In genomic region chr2:74833418-74834233, GRCh38 we compare ENCODE assay signal across 1 cellular context.
TF ChIP-seq lines count a peak whose summit lies in the region.

HK2 (plus strand) TSS chr2:74834127; CDS start chr2:74834581, 454 bp downstream.

TF ChIP-seq in HepG2, 621 proteins besides CTCF, POLR2A, EP300 and RAD21 (continued from another document and continues in another):
- TF ChIP-seq ZNF768 (CRISPR knock-in tag; IDR thresholded peaks at IDR 0.05) (no peak; the same call in 1 of the 2 replicates), KDM4B (CRISPR knock-in tag; IDR thresholded peaks at IDR 0.05) (no peak), BCL3 (CRISPR knock-in tag; IDR thresholded peaks at IDR 0.05) (no peak), NR2F6 (IDR thresholded peaks at IDR 0.05) (no peak), NR2F6 (CRISPR knock-in tag; IDR thresholded peaks at IDR 0.05) (no peak; the same call in 1 of the 2 replicates), ZMAT3 (CRISPR knock-in tag; conservative IDR thresholded peaks at IDR 0.05) (no peak; the same call in none of the 2 replicates), MED8 (CRISPR knock-in tag; IDR thresholded peaks at IDR 0.05; ENCODE audit: insufficient replicate concordance) (no peak), SSRP1 (CRISPR knock-in tag; IDR thresholded peaks at IDR 0.05) (no peak), RAD51 (IDR thresholded peaks at IDR 0.05; ENCODE audit: borderline replicate concordance) (no peak), POLR2AphosphoS5 (IDR thresholded peaks at IDR 0.05; ENCODE audit: low read depth, low read length) (peak; percentile 62; the same call in 1 of the 2 replicates), ZKSCAN8 (CRISPR knock-in tag; IDR thresholded peaks at IDR 0.05; ENCODE audit: borderline replicate concordance) (no peak), ZNF234 (CRISPR knock-in tag; conservative IDR thresholded peaks at IDR 0.05) (no peak), ZNF451 (CRISPR knock-in tag; IDR thresholded peaks at IDR 0.05) (no peak; the same call in none of the 2 replicates), ARID2 (CRISPR knock-in tag; IDR thresholded peaks at IDR 0.05; ENCODE audit: borderline replicate concordance) (no peak), NR3C1 (CRISPR knock-in tag; IDR thresholded peaks at IDR 0.05) (no peak), ZNF891 (CRISPR knock-in tag; IDR thresholded peaks at IDR 0.05) (peak; percentile 12; the same call in 1 of the 2 replicates), ZNF766 (CRISPR knock-in tag; IDR thresholded peaks at IDR 0.05; ENCODE audit: borderline replicate concordance) (peak; percentile 77; the same call in 1 of the 2 replicates), ETV6 (CRISPR knock-in tag; conservative IDR thresholded peaks at IDR 0.05) (no peak), ZNF678 (CRISPR knock-in tag; IDR thresholded peaks at IDR 0.05) (peak; percentile 52; the same call in 1 of the 2 replicates), SNRNP70 (IDR thresholded peaks at IDR 0.05; ENCODE audit: low read depth, low read length) (no peak), ZNF136 (CRISPR knock-in tag; IDR thresholded peaks at IDR 0.05; ENCODE audit: low read depth) (no peak), ZNF720 (CRISPR knock-in tag; IDR thresholded peaks at IDR 0.05) (no peak), ZNF20 (CRISPR knock-in tag; IDR thresholded peaks at IDR 0.05) (no peak), ZNF431 (CRISPR knock-in tag; IDR thresholded peaks at IDR 0.05; ENCODE audit: borderline replicate concordance, low read depth) (peak; percentile 41; the same call in 1 of the 2 replicates), ZFYVE20 (CRISPR knock-in tag; IDR thresholded peaks at IDR 0.05; ENCODE audit: borderline replicate concordance, low read depth) (no peak; the same call in 1 of the 2 replicates), GATA4 (IDR thresholded peaks at IDR 0.05; ENCODE audit: borderline replicate concordance, low read depth) (peak; percentile 44; the same call in 1 of the 2 replicates), MXD4 (CRISPR knock-in tag; IDR thresholded peaks at IDR 0.05) (peak; percentile 94), ZNF34 (CRISPR knock-in tag; IDR thresholded peaks at IDR 0.05; ENCODE audit: borderline replicate concordance) (no peak), ZNF7 (CRISPR knock-in tag; IDR thresholded peaks at IDR 0.05) (peak; percentile 51; the same call in 1 of the 2 replicates), RBAK (CRISPR knock-in tag; IDR thresholded peaks at IDR 0.05) (no peak), JARID2 (CRISPR knock-in tag; IDR thresholded peaks at IDR 0.05; ENCODE audit: insufficient replicate concordance) (no peak), ZNF264 (CRISPR knock-in tag; IDR thresholded peaks at IDR 0.05) (no peak), ZNF12 (CRISPR knock-in tag; IDR thresholded peaks at IDR 0.05) (no peak), ZNF143 (CRISPR knock-in tag; IDR thresholded peaks at IDR 0.05) (no peak), CAMTA2 (CRISPR knock-in tag; IDR thresholded peaks at IDR 0.05; ENCODE audit: borderline replicate concordance) (0 out of 2 replicates have a peak, but pooled peaks have one; percentile 60), ZNF550 (CRISPR knock-in tag; IDR thresholded peaks at IDR 0.05; ENCODE audit: borderline replicate concordance) (no peak), NFYB (CRISPR knock-in tag; IDR thresholded peaks at IDR 0.05) (peak; percentile 89), HHEX (CRISPR knock-in tag; IDR thresholded peaks at IDR 0.05) (no peak), ZNF124 (CRISPR knock-in tag; IDR thresholded peaks at IDR 0.05) (no peak), ZFP1 (CRISPR knock-in tag; IDR thresholded peaks at IDR 0.05) (no peak), MATR3 (CRISPR knock-in tag; IDR thresholded peaks at IDR 0.05) (no peak), ZNF562 (CRISPR knock-in tag; IDR thresholded peaks at IDR 0.05; ENCODE audit: borderline replicate concordance) (no peak), ZNF33A (CRISPR knock-in tag; IDR thresholded peaks at IDR 0.05; ENCODE audit: borderline replicate concordance) (no peak), ZNF761 (CRISPR knock-in tag; conservative IDR thresholded peaks at IDR 0.05) (no peak; the same call in 1 of the 2 replicates), NFRKB (IDR thresholded peaks at IDR 0.05) (no peak), LCORL (IDR thresholded peaks at IDR 0.05) (no peak), LCORL (CRISPR knock-in tag; IDR thresholded peaks at IDR 0.05) (no peak), ZSCAN29 (CRISPR knock-in tag; conservative IDR thresholded peaks at IDR 0.05) (peak; percentile 52; the same call in 1 of the 2 replicates), SCMH1 (CRISPR knock-in tag; IDR thresholded peaks at IDR 0.05; ENCODE audit: borderline replicate concordance) (no peak), MIXL1 (CRISPR knock-in tag; IDR thresholded peaks at IDR 0.05) (peak; percentile 50; the same call in 1 of the 2 replicates), IRF2 (CRISPR knock-in tag; IDR thresholded peaks at IDR 0.05) (peak; percentile 66; the same call in 1 of the 2 replicates), TMF1 (CRISPR knock-in tag; IDR thresholded peaks at IDR 0.05; ENCODE audit: low read depth) (0 out of 2 replicates have a peak, but pooled peaks have one; percentile 7), MAF1 (CRISPR knock-in tag; IDR thresholded peaks at IDR 0.05; ENCODE audit: borderline replicate concordance) (no peak), ARID3A (IDR thresholded peaks at IDR 0.05; ENCODE audit: low read depth, low read length) (no peak)
- TF ChIP-seq, protein P1, sequence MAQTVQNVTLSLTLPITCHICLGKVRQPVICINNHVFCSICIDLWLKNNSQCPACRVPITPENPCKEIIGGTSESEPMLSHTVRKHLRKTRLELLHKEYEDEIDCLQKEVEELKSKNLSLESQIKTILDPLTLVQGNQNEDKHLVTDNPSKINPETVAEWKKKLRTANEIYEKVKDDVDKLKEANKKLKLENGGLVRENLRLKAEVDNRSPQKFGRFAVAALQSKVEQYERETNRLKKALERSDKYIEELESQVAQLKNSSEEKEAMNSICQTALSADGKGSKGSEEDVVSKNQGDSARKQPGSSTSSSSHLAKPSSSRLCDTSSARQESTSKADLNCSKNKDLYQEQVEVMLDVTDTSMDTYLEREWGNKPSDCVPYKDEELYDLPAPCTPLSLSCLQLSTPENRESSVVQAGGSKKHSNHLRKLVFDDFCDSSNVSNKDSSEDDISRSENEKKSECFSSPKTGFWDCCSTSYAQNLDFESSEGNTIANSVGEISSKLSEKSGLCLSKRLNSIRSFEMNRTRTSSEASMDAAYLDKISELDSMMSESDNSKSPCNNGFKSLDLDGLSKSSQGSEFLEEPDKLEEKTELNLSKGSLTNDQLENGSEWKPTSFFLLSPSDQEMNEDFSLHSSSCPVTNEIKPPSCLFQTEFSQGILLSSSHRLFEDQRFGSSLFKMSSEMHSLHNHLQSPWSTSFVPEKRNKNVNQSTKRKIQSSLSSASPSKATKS (CRISPR knock-in tag; IDR thresholded peaks at IDR 0.05): no peak
- TF ChIP-seq, protein P2, sequence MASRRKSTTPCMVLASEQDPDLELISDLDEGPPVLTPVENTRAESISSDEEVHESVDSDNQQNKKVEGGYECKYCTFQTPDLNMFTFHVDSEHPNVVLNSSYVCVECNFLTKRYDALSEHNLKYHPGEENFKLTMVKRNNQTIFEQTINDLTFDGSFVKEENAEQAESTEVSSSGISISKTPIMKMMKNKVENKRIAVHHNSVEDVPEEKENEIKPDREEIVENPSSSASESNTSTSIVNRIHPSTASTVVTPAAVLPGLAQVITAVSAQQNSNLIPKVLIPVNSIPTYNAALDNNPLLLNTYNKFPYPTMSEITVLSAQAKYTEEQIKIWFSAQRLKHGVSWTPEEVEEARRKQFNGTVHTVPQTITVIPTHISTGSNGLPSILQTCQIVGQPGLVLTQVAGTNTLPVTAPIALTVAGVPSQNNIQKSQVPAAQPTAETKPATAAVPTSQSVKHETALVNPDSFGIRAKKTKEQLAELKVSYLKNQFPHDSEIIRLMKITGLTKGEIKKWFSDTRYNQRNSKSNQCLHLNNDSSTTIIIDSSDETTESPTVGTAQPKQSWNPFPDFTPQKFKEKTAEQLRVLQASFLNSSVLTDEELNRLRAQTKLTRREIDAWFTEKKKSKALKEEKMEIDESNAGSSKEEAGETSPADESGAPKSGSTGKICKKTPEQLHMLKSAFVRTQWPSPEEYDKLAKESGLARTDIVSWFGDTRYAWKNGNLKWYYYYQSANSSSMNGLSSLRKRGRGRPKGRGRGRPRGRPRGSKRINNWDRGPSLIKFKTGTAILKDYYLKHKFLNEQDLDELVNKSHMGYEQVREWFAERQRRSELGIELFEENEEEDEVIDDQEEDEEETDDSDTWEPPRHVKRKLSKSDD (CRISPR knock-in tag; IDR thresholded peaks at IDR 0.05; ENCODE audit: low read depth): no peak
- TF ChIP-seq, protein P3, sequence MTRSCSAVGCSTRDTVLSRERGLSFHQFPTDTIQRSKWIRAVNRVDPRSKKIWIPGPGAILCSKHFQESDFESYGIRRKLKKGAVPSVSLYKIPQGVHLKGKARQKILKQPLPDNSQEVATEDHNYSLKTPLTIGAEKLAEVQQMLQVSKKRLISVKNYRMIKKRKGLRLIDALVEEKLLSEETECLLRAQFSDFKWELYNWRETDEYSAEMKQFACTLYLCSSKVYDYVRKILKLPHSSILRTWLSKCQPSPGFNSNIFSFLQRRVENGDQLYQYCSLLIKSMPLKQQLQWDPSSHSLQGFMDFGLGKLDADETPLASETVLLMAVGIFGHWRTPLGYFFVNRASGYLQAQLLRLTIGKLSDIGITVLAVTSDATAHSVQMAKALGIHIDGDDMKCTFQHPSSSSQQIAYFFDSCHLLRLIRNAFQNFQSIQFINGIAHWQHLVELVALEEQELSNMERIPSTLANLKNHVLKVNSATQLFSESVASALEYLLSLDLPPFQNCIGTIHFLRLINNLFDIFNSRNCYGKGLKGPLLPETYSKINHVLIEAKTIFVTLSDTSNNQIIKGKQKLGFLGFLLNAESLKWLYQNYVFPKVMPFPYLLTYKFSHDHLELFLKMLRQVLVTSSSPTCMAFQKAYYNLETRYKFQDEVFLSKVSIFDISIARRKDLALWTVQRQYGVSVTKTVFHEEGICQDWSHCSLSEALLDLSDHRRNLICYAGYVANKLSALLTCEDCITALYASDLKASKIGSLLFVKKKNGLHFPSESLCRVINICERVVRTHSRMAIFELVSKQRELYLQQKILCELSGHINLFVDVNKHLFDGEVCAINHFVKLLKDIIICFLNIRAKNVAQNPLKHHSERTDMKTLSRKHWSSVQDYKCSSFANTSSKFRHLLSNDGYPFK (CRISPR knock-in tag; IDR thresholded peaks at IDR 0.05; ENCODE audit: borderline replicate concordance): no peak
- TF ChIP-seq, protein P4, sequence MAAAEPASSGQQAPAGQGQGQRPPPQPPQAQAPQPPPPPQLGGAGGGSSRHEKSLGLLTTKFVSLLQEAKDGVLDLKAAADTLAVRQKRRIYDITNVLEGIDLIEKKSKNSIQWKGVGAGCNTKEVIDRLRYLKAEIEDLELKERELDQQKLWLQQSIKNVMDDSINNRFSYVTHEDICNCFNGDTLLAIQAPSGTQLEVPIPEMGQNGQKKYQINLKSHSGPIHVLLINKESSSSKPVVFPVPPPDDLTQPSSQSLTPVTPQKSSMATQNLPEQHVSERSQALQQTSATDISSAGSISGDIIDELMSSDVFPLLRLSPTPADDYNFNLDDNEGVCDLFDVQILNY (CRISPR knock-in tag; conservative IDR thresholded peaks at IDR 0.05): no peak
- TF ChIP-seq, protein P5, sequence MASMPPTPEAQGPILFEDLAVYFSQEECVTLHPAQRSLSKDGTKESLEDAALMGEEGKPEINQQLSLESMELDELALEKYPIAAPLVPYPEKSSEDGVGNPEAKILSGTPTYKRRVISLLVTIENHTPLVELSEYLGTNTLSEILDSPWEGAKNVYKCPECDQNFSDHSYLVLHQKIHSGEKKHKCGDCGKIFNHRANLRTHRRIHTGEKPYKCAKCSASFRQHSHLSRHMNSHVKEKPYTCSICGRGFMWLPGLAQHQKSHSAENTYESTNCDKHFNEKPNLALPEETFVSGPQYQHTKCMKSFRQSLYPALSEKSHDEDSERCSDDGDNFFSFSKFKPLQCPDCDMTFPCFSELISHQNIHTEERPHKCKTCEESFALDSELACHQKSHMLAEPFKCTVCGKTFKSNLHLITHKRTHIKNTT (CRISPR knock-in tag; IDR thresholded peaks at IDR 0.05): no peak
